ENCODE assay signal across 7 cellular contexts in genomic region chr5:1597093-1597473, GRCh38.
A peak's percentile ranks its signal among the peaks of the same experiment; 100 is the strongest.
DNase-seq lines count a peak whose midpoint lies in the region; ATAC-seq, FAIRE-seq and TF ChIP-seq lines count a peak whose summit lies in the region.
"Not testable (repeated sequence)": the region's sequence is repeated elsewhere in the genome, so short reads cannot be mapped to it uniquely, and the experiment has no call there.

No MANE protein-coding gene starts in this region.

- BruUV-seq in endothelial cell of umbilical vein (replicated peaks; lab: Mats Ljungman, UMichigan), result not testable (repeated sequence)

- in situ Hi-C loops in KBM-7 (cut with MboI; ENCODE audit: low pct_unique_long_range_greater_than_20kb, low sequenced_read_pairs), result not testable (repeated sequence)

- H3K9ac ChIP-seq in endothelial cell of umbilical vein (replicated peaks; ENCODE audit: extremely low read depth, insufficient read depth, low read length), result not testable (repeated sequence)

- H3K36me3 Mint-ChIP-seq in activated naive CD8-positive, alpha-beta T cell treated with anti-CD3 and anti-CD28 coated beads, Interleukin-2, amount 50 U/mL, for 24 hours (ENCODE audit: low read depth), result not testable (repeated sequence)
- H3K36me3 Mint-ChIP-seq in nephron (ENCODE audit: low read depth), result peaks cover 14% of the 10 kb centered on the region

- H3K27ac Mint-ChIP-seq in activated naive CD8-positive, alpha-beta T cell treated with anti-CD3 and anti-CD28 coated beads, Interleukin-2, amount 50 U/mL, for 24 hours, result not testable (repeated sequence)
- H3K27ac Mint-ChIP-seq in nephron, result peak overlapping the region in 2 of 3 experiments; percentile 24 to 70

- H3K27ac ChIP-seq in DOHH2 (ENCODE audit: low read depth, low read length); endothelial cell of umbilical vein (ENCODE audit: insufficient read depth, low read depth, low read length): not testable (repeated sequence)

- peaks cover 16% of the 10 kb centered on the region for H3K36me3 ChIP-seq in DOHH2 (ENCODE audit: control insufficient read depth, low read length)
- not testable (repeated sequence) for H3K36me3 ChIP-seq in endothelial cell of umbilical vein (ENCODE audit: control insufficient read depth in 2 of 2, extremely low read depth in 1 of 2, insufficient read depth in 2 of 2, low read length in 2 of 2)

- peak overlapping the region; percentile 70 for H3K4me3 Mint-ChIP-seq in activated naive CD8-positive, alpha-beta T cell treated with anti-CD3 and anti-CD28 coated beads, Interleukin-2, amount 50 U/mL, for 24 hours
- H3K4me3 Mint-ChIP-seq in nephron, result peak overlapping the region in 1 of 3 experiments; percentile 50

- not testable (repeated sequence) for H3K9me1 ChIP-seq in endothelial cell of umbilical vein (replicated peaks; ENCODE audit: control insufficient read depth, extremely low read depth, insufficient read depth, low read length)

- not testable (repeated sequence) for TF ChIP-seq POLR2A in endothelial cell of umbilical vein (IDR thresholded peaks at IDR 0.05; ENCODE audit: low read depth, low read length)

- intact Hi-C loops in endothelial cell of umbilical vein (cut with micrococcal nuclease), result not testable (repeated sequence)

- not testable (repeated sequence) for TF ChIP-seq CTCF in DOHH2 (IDR thresholded peaks at IDR 0.05; ENCODE audit: low read depth, low read length, poor library complexity, severe bottlenecking); endothelial cell of umbilical vein (IDR thresholded peaks at IDR 0.05; ENCODE audit: extremely low read depth in 1 of 2, insufficient read depth in 1 of 2, low read depth in 1 of 2, low read length in 2 of 2); nephron (IDR thresholded peaks at IDR 0.05; ENCODE audit: unreplicated experiment in 3 of 3)

- not testable (repeated sequence) for H3F3A ChIP-seq in DOHH2 (ENCODE audit: control insufficient read depth, insufficient read depth)

- dilution Hi-C loops in endothelial cell of umbilical vein (cut with MboI; ENCODE audit: extremely low pct_ligation_motif_present, low sequenced_read_pairs), result not testable (repeated sequence)

- FAIRE-seq in endothelial cell of umbilical vein (lab: Jason Lieb, UNC), result peak; percentile 33

- not testable (repeated sequence) for H3K27me3 ChIP-seq in DOHH2 (ENCODE audit: control insufficient read depth, low read length); endothelial cell of umbilical vein (ENCODE audit: control insufficient read depth in 2 of 2, insufficient read depth in 2 of 2, low read length in 2 of 2)

- H3K79me2 ChIP-seq in DOHH2 (ENCODE audit: control insufficient read depth, low read length), result peaks cover 24% of the 10 kb centered on the region
- not testable (repeated sequence) for H3K79me2 ChIP-seq in endothelial cell of umbilical vein (ENCODE audit: control insufficient read depth, insufficient read depth, low read length)

- not testable (repeated sequence) for H3K9me3 Mint-ChIP-seq in activated naive CD8-positive, alpha-beta T cell treated with anti-CD3 and anti-CD28 coated beads, Interleukin-2, amount 50 U/mL, for 24 hours; nephron

- not testable (repeated sequence) for H3K9me2 ChIP-seq in DOHH2 (replicated peaks; ENCODE audit: control insufficient read depth, low read length)

- H3K4me2 ChIP-seq in DOHH2 (ENCODE audit: low read length); endothelial cell of umbilical vein (ENCODE audit: insufficient read depth, low read length): not testable (repeated sequence)

- DNase-seq in KBM-7 (peak; percentile 7), OCI-M1 (lab: John Stamatoyannopoulos, UW) (peak; percentile 34), iris pigment epithelial cell (ENCODE audit: low read depth) (peak; percentile 6)
- DNase-seq in activated naive CD8-positive, alpha-beta T cell treated with anti-CD3 and anti-CD28 coated beads, Interleukin-2, amount 50 U/mL, for 24 hours; endothelial cell of umbilical vein (ENCODE audit: low read depth, low spot score): not testable (repeated sequence)

- H2AFZ ChIP-seq in endothelial cell of umbilical vein (ENCODE audit: low read depth, low read length), result not testable (repeated sequence)

- not testable (repeated sequence) for H3K27me3 Mint-ChIP-seq in activated naive CD8-positive, alpha-beta T cell treated with anti-CD3 and anti-CD28 coated beads, Interleukin-2, amount 50 U/mL, for 24 hours; nephron (ENCODE audit: low read depth)

- peaks cover 15% of the 10 kb centered on the region for H3K4me1 ChIP-seq in DOHH2 (ENCODE audit: control insufficient read depth, low read length)
- H3K4me1 ChIP-seq in endothelial cell of umbilical vein (ENCODE audit: control insufficient read depth, extremely low read depth, insufficient read depth, low read length), result not testable (repeated sequence)

- not testable (repeated sequence) for H3K9me3 ChIP-seq in DOHH2 (ENCODE audit: control insufficient read depth, insufficient read depth, low read length); endothelial cell of umbilical vein (replicated peaks; ENCODE audit: control insufficient read depth, insufficient read depth, low read length)

- CTCF ChIA-PET in endothelial cell of umbilical vein (lab: Charles Lee), result not testable (repeated sequence)

- H3K4me3 ChIP-seq in DOHH2 (ENCODE audit: low read length), result peak overlapping the region; percentile 49
- not testable (repeated sequence) for H3K4me3 ChIP-seq in endothelial cell of umbilical vein (replicated peaks in 1 of 3; ENCODE audit: insufficient read depth in 1 of 3, low read depth in 1 of 3, low read length in 3 of 3)

- POLR2A ChIA-PET in endothelial cell of umbilical vein (lab: Charles Lee), result not testable (repeated sequence)

- not testable (repeated sequence) for H4K20me1 ChIP-seq in DOHH2 (ENCODE audit: control insufficient read depth, insufficient read depth, low read depth, low read length); endothelial cell of umbilical vein (replicated peaks; ENCODE audit: control insufficient read depth, extremely low read depth, insufficient read depth, low read length)

- peaks cover 28% of the 10 kb centered on the region for H3K4me1 Mint-ChIP-seq in activated naive CD8-positive, alpha-beta T cell treated with anti-CD3 and anti-CD28 coated beads, Interleukin-2, amount 50 U/mL, for 24 hours
- H3K4me1 Mint-ChIP-seq in nephron, result not testable (repeated sequence)

- ATAC-seq in activated naive CD8-positive, alpha-beta T cell treated with anti-CD3 and anti-CD28 coated beads, Interleukin-2, amount 50 U/mL, for 24 hours, result not testable (repeated sequence)
